Comparison of ENCODE assay signal across 26 cellular contexts in genomic region chr5:160171656-160172055, GRCh38. TPM values are rescaled to one million over a fixed set of nuclear protein-coding genes. Genes with fewer than 3 reads are reported as not detected.
A peak's percentile ranks its signal among the peaks of the same experiment; 100 is the strongest.
DNase-seq lines count a peak whose midpoint lies in the region; ATAC-seq and TF ChIP-seq lines count a peak whose summit lies in the region.
"Had no signal": no experiment of that assay in that cellular context is flagged by ENCODE, and none has a peak within 500 bp of the region (broad histone marks: within the 10 kb centered on the region; RNA-seq: fewer than 3 reads in every experiment).

No MANE protein-coding gene starts in this region.

- no peak overlapping the region for H3K27ac ChIP-seq in foreskin keratinocyte
- H3K27ac ChIP-seq: gastrocnemius medialis, tibial artery had no signal

- H3K4me1 ChIP-seq in foreskin keratinocyte = peaks cover 28% of the 10 kb centered on the region
- H3K4me1 ChIP-seq: gastrocnemius medialis had no signal

- no peak for ATAC-seq in SK-N-SH treated with all-trans-retinoic acid at 6 μM for 48 hours
- peak; percentile 40 for ATAC-seq in foreskin keratinocyte
- ATAC-seq: activated T-helper 17 cell treated with anti-CD3 and anti-CD28 coated beads, Interleukin-2, amount 50 U/mL, for 72 hours; CD8-positive, alpha-beta T cell; gastrocnemius medialis; natural killer cell; T-helper 17 cell had no signal

- no peak for TF ChIP-seq CTCF in foreskin keratinocyte (conservative IDR thresholded peaks at IDR 0.05)

- no peaks in the 10 kb centered on the region for H3K27me3 ChIP-seq in foreskin keratinocyte
- H3K27me3 ChIP-seq: gastrocnemius medialis, tibial artery had no signal

- DNase-seq in COR-L47 (lab: John Stamatoyannopoulos, UW) = peak; percentile 9
- peak; percentile 37 for DNase-seq in NCI-H1048 (lab: John Stamatoyannopoulos, UW)
- peak; percentile 73 to 82 for DNase-seq in foreskin keratinocyte
- no peak for DNase-seq in activated CD4-positive, CD25-positive, alpha-beta regulatory T cell (lab: John Stamatoyannopoulos, UW)
- DNase-seq in NCI-H345 (lab: John Stamatoyannopoulos, UW) = no peak
- no peak for DNase-seq in NCI-H2107 treated with DMSO at 0.1 percent for 48 hours (lab: John Stamatoyannopoulos, UW; ENCODE audit: unreplicated experiment)
- DNase-seq in stimulated activated CD4-positive, alpha-beta T cell treated with anti-CD3 and anti-CD28 coated beads, Interleukin-4, amount 100 ng/mL, for 24 hours = no peak
- DNase-seq: activated CD4-positive, alpha-beta T cell treated with anti-CD3 and anti-CD28 coated beads, Interleukin-2, amount 10 ng/mL, durations not matched to agents 7 days and 5 days; activated naive CD8-positive, alpha-beta T cell treated with anti-CD3 and anti-CD28 coated beads for 36 hours; CD8-positive, alpha-beta T cell; gastrocnemius medialis; HCEC 1CT; KG1; MV-4-11; natural killer cell; NCI-H1930; NCI-H510A; stimulated activated CD4-positive, alpha-beta T cell treated with anti-CD3 and anti-CD28 coated beads, Interleukin-2, amount 100 ng/mL, for 24 hours; stimulated activated naive CD4-positive, alpha-beta T cell treated with Interleukin-2 at 50 U/mL for 16 hours; T-helper 17 cell; tibial artery had no signal

TF ChIP-seq in SK-N-SH treated with all-trans-retinoic acid at 6 μM for 48 hours, 23 proteins besides CTCF, POLR2A, EP300 and RAD21:
- TF ChIP-seq ZC3H10 (CRISPR knock-in tag; IDR thresholded peaks at IDR 0.05) (no peak), ZFP30 (CRISPR knock-in tag; IDR thresholded peaks at IDR 0.05) (no peak), SNAI2 (CRISPR knock-in tag; IDR thresholded peaks at IDR 0.05) (peak; percentile 40; the same call in 1 of the 2 replicates), ZNF565 (CRISPR knock-in tag; conservative IDR thresholded peaks at IDR 0.05; ENCODE audit: low read depth) (no peak)
- TF ChIP-seq, protein P1, sequence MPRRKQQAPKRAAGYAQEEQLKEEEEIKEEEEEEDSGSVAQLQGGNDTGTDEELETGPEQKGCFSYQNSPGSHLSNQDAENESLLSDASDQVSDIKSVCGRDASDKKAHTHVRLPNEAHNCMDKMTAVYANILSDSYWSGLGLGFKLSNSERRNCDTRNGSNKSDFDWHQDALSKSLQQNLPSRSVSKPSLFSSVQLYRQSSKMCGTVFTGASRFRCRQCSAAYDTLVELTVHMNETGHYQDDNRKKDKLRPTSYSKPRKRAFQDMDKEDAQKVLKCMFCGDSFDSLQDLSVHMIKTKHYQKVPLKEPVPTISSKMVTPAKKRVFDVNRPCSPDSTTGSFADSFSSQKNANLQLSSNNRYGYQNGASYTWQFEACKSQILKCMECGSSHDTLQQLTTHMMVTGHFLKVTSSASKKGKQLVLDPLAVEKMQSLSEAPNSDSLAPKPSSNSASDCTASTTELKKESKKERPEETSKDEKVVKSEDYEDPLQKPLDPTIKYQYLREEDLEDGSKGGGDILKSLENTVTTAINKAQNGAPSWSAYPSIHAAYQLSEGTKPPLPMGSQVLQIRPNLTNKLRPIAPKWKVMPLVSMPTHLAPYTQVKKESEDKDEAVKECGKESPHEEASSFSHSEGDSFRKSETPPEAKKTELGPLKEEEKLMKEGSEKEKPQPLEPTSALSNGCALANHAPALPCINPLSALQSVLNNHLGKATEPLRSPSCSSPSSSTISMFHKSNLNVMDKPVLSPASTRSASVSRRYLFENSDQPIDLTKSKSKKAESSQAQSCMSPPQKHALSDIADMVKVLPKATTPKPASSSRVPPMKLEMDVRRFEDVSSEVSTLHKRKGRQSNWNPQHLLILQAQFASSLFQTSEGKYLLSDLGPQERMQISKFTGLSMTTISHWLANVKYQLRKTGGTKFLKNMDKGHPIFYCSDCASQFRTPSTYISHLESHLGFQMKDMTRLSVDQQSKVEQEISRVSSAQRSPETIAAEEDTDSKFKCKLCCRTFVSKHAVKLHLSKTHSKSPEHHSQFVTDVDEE (CRISPR knock-in tag; IDR thresholded peaks at IDR 0.05) = 0 out of 2 replicates have a peak, but pooled peaks have one; percentile 46

RNA-seq across cellular contexts. Expression of gene PWWP2A, which starts 52.4 kb away (rescaled TPM):
- total RNA-seq in foreskin keratinocyte = 13.9 and 16.6 TPM in 2 replicates
- 3.0 and 4.4 TPM in 2 replicates for polyA plus RNA-seq in foreskin keratinocyte

RNA-seq across cellular contexts. Expression of gene FABP6, which starts 57.6 kb away (rescaled TPM):
- not detected in 2 replicates for total RNA-seq in foreskin keratinocyte
- polyA plus RNA-seq in foreskin keratinocyte = 0.07 TPM in 1 of 2 replicates, not detected in the other
- total RNA-seq: activated CD4-positive, alpha-beta T cell treated with anti-CD3 and anti-CD28 coated beads, Interleukin-2, amount 10 ng/mL, durations not matched to agents 7 days and 5 days; activated naive CD8-positive, alpha-beta T cell treated with anti-CD3 and anti-CD28 coated beads for 36 hours; CD8-positive, alpha-beta T cell; gastrocnemius medialis; kidney epithelial cell; natural killer cell; posterior vena cava; skeletal muscle tissue; T-helper 17 cell had no signal

Comparison
In these comparisons a context has a peak if more than half of its experiments do, and no peak if none do; other contexts are left out.
1. DNase-seq: peak in COR-L47 (single experiment), NCI-H1048 (single experiment) and foreskin keratinocyte (2 of 2); none in activated CD4-positive, CD25-positive, alpha-beta regulatory T cell (0 of 4), NCI-H345 (single experiment), NCI-H2107 treated with DMSO at 0.1 percent for 48 hours (single experiment) and stimulated activated CD4-positive, alpha-beta T cell treated with anti-CD3 and anti-CD28 coated beads, Interleukin-4, amount 100 ng/mL, for 24 hours (single experiment).